Comparison of ENCODE assay signal across 8 cellular contexts in genomic region chr19:4108767-4109625, GRCh38. TPM values are rescaled to one million over a fixed set of nuclear protein-coding genes. Genes with fewer than 3 reads are reported as not detected.
DNase-seq lines count a peak whose midpoint lies in the region; ATAC-seq and TF ChIP-seq lines count a peak whose summit lies in the region.

No MANE protein-coding gene starts in this region.

- no peaks in the 10 kb centered on the region for H3K9me3 ChIP-seq in CD8-positive, alpha-beta memory T cell (ENCODE audit: low read length)
- H3K9me3 ChIP-seq in T-helper 17 cell (ENCODE audit: control insufficient read depth, low read length, poor library complexity, severe bottlenecking) (no peaks in the 10 kb centered on the region), smooth muscle cell (replicated peaks; ENCODE audit: low read depth) (no peaks in the 10 kb centered on the region)

- H2AFZ ChIP-seq in smooth muscle cell (ENCODE audit: low read depth) = no peak overlapping the region

- peak; percentile 61 for ATAC-seq in HG02678 (IDR thresholded peaks at IDR 0.05; ENCODE audit: unreplicated experiment)
- peak; percentile 49 for ATAC-seq in T-helper 17 cell
- ATAC-seq in stimulated activated naive CD8-positive, alpha-beta T cell treated with anti-CD3 and anti-CD28 coated beads, Interleukin-15, Interleukin-2, amounts not matched to agents 100 U/mL and 50 U/mL, for 24 hours = peak; percentile 58

- intact Hi-C loops in dendritic cell treated with granulocyte-macrophage colony-stimulating factor and Interleukin-4, amounts not matched to agents 40 ng/mL and 50 ng/mL, for 4 days (cut with micrococcal nuclease) = no loop called here

- peaks cover 28% of the 10 kb centered on the region for H4K20me1 ChIP-seq in smooth muscle cell (ENCODE audit: low read depth)

- H3K9me3 Mint-ChIP-seq in CD8-positive, alpha-beta memory T cell = peaks cover 0 to 3% (median 0%) of the 10 kb centered on the region in 5 donors
- no peaks in the 10 kb centered on the region for H3K9me3 Mint-ChIP-seq in dendritic cell treated with granulocyte-macrophage colony-stimulating factor and Interleukin-4, amounts not matched to agents 40 ng/mL and 50 ng/mL, for 4 days

- peak overlapping the region; percentile 91 to 99 (median 98) for H3K27ac Mint-ChIP-seq in CD8-positive, alpha-beta memory T cell
- peak overlapping the region; percentile 80 for H3K27ac Mint-ChIP-seq in T-helper 17 cell
- peak overlapping the region; percentile 38 for H3K27ac Mint-ChIP-seq in dendritic cell treated with granulocyte-macrophage colony-stimulating factor and Interleukin-4, amounts not matched to agents 40 ng/mL and 50 ng/mL, for 4 days

- peak overlapping the region; percentile 8 for H3K4me3 ChIP-seq in CD8-positive, alpha-beta memory T cell (ENCODE audit: low read length)
- no peak overlapping the region for H3K4me3 ChIP-seq in smooth muscle cell

- H3K79me2 ChIP-seq in smooth muscle cell (ENCODE audit: low read depth) = no peaks in the 10 kb centered on the region

- H3K4me2 ChIP-seq in smooth muscle cell = no peak overlapping the region

- H3K27ac ChIP-seq in CD8-positive, alpha-beta memory T cell (ENCODE audit: low read depth, low read length) = peak overlapping the region; percentile 62
- H3K27ac ChIP-seq in smooth muscle cell (ENCODE audit: low read depth) = no peak overlapping the region

- H3F3A ChIP-seq in smooth muscle cell (ENCODE audit: low read depth) = no peaks in the 10 kb centered on the region

- peaks cover 15% of the 10 kb centered on the region for H3K36me3 ChIP-seq in CD8-positive, alpha-beta memory T cell (ENCODE audit: insufficient read depth, low read length)
- no peaks in the 10 kb centered on the region for H3K36me3 ChIP-seq in smooth muscle cell (ENCODE audit: low read depth)

- H3K27me3 ChIP-seq in CD8-positive, alpha-beta memory T cell (ENCODE audit: insufficient read depth, low read length, poor library complexity, severe bottlenecking) = no peaks in the 10 kb centered on the region
- no peaks in the 10 kb centered on the region for H3K27me3 ChIP-seq in smooth muscle cell (ENCODE audit: low read depth)

- H3K4me3 Mint-ChIP-seq in CD8-positive, alpha-beta memory T cell = peak overlapping the region; percentile 40 to 91 (median 71)
- H3K4me3 Mint-ChIP-seq in T-helper 17 cell = peak overlapping the region; percentile 73
- H3K4me3 Mint-ChIP-seq in dendritic cell treated with granulocyte-macrophage colony-stimulating factor and Interleukin-4, amounts not matched to agents 40 ng/mL and 50 ng/mL, for 4 days = no peak overlapping the region

- peaks cover 0 to 49% (median 4%) of the 10 kb centered on the region in 3 donors for H3K36me3 Mint-ChIP-seq in CD8-positive, alpha-beta memory T cell
- H3K36me3 Mint-ChIP-seq in T-helper 17 cell (ENCODE audit: low read depth) = peaks cover 2% of the 10 kb centered on the region
- H3K36me3 Mint-ChIP-seq in dendritic cell treated with granulocyte-macrophage colony-stimulating factor and Interleukin-4, amounts not matched to agents 40 ng/mL and 50 ng/mL, for 4 days (ENCODE audit: low read depth) = peaks cover 100% of the 10 kb centered on the region

- peak; percentile 73 to 92 (median 87) for DNase-seq in CD8-positive, alpha-beta memory T cell
- DNase-seq in T-helper 17 cell (peak in 2 of 3 donors; percentile 47 to 52), smooth muscle cell (lab: John Stamatoyannopoulos, UW; ENCODE audit: unreplicated experiment) (no peak), cerebellar nuclear complex (lab: John Stamatoyannopoulos, UW) (no peak), HK-2 (ENCODE audit: unreplicated experiment) (no peak)
- peak; percentile 77 for DNase-seq in stimulated activated naive CD8-positive, alpha-beta T cell treated with anti-CD3 and anti-CD28 coated beads, Interleukin-15, Interleukin-2, amounts not matched to agents 100 U/mL and 50 U/mL, for 24 hours

- peaks cover 54 to 83% (median 64%) of the 10 kb centered on the region in 3 donors for H3K4me1 Mint-ChIP-seq in CD8-positive, alpha-beta memory T cell
- H3K4me1 Mint-ChIP-seq in T-helper 17 cell = peaks cover 41% of the 10 kb centered on the region
- peaks cover 28% of the 10 kb centered on the region for H3K4me1 Mint-ChIP-seq in dendritic cell treated with granulocyte-macrophage colony-stimulating factor and Interleukin-4, amounts not matched to agents 40 ng/mL and 50 ng/mL, for 4 days (ENCODE audit: low read depth)

- CTCF ChIA-PET in CD8-positive, alpha-beta memory T cell (lab: Charles Lee) = interaction anchor here (1.0 to 2.0 kb wide), 6 partner anchors 12 to 137 kb away, joined by 3 to 13 read pairs (median 4); partner anchors contain the start of gene EEF2

- H3K4me1 ChIP-seq in CD8-positive, alpha-beta memory T cell (ENCODE audit: insufficient read depth, low read length) = peaks cover 59% of the 10 kb centered on the region
- no peaks in the 10 kb centered on the region for H3K4me1 ChIP-seq in smooth muscle cell (ENCODE audit: low read depth)

- H3K9ac ChIP-seq in smooth muscle cell (ENCODE audit: low read depth) = no peak overlapping the region

- POLR2A ChIA-PET in CD8-positive, alpha-beta memory T cell (lab: Charles Lee) = interaction anchor here (0.5 to 1.7 kb wide), 9 partner anchors 17 to 123 kb away, joined by 3 to 8 read pairs (median 5); partner anchors contain the start of genes EEF2, PIAS4 and ZBTB7A

- TF ChIP-seq CTCF in smooth muscle cell (IDR thresholded peaks at IDR 0.05; ENCODE audit: borderline replicate concordance, insufficient read depth, poor library complexity, severe bottlenecking) = no peak

- peaks cover 0 to 4% of the 10 kb centered on the region in 2 donors for H3K27me3 Mint-ChIP-seq in CD8-positive, alpha-beta memory T cell
- no peaks in the 10 kb centered on the region for H3K27me3 Mint-ChIP-seq in T-helper 17 cell
- no peaks in the 10 kb centered on the region for H3K27me3 Mint-ChIP-seq in dendritic cell treated with granulocyte-macrophage colony-stimulating factor and Interleukin-4, amounts not matched to agents 40 ng/mL and 50 ng/mL, for 4 days

- 96% methylated on average over 35 of the region's 35 CpGs for WGBS in smooth muscle cell (ENCODE audit: low lambda C conversion rate)

RNA-seq across cellular contexts. Expression of gene MAP2K2, which starts 14.9 kb away (rescaled TPM):
- 100 to 1,000 TPM; 161 to 164 TPM for total RNA-seq in CD8-positive, alpha-beta memory T cell
- polyA plus RNA-seq in CD8-positive, alpha-beta memory T cell = 122 TPM
- total RNA-seq in T-helper 17 cell (10 to 100 TPM; 94.3 to 94.6 TPM), smooth muscle cell (79.1 and 90.1 TPM in 2 replicates)
- 186 and 193 TPM in 2 replicates for polyA plus RNA-seq in smooth muscle cell

RNA-seq across cellular contexts. Expression of gene ZBTB7A, which starts 42.3 kb away (rescaled TPM):
- 10 to 100 TPM; 44.1 to 46.8 TPM for total RNA-seq in CD8-positive, alpha-beta memory T cell
- polyA plus RNA-seq in CD8-positive, alpha-beta memory T cell = 86.1 TPM
- total RNA-seq in T-helper 17 cell (10 to 100 TPM; 47.3 to 51.1 TPM), smooth muscle cell (13.3 and 16.1 TPM in 2 replicates)
- 36.0 and 53.4 TPM in 2 replicates for polyA plus RNA-seq in smooth muscle cell

RNA-seq across cellular contexts. Expression of gene CREB3L3, which starts 44.4 kb away (rescaled TPM):
- not detected for total RNA-seq in CD8-positive, alpha-beta memory T cell
- 0.07 TPM for polyA plus RNA-seq in CD8-positive, alpha-beta memory T cell
- under 1 TPM in 1 of 2 donors, not detected in 1; 0.82 TPM for total RNA-seq in T-helper 17 cell
- not detected in 2 replicates for total RNA-seq in smooth muscle cell
- polyA plus RNA-seq in smooth muscle cell = not detected in 2 replicates

Comparison
In these comparisons a context has a peak if more than half of its experiments do, and no peak if none do; other contexts are left out.
1. DNase-seq: peak in CD8-positive, alpha-beta memory T cell (5 of 5), T-helper 17 cell (2 of 3) and stimulated activated naive CD8-positive, alpha-beta T cell treated with anti-CD3 and anti-CD28 coated beads, Interleukin-15, Interleukin-2, amounts not matched to agents 100 U/mL and 50 U/mL, for 24 hours (single experiment); none in smooth muscle cell (single experiment), cerebellar nuclear complex (0 of 2) and HK-2 (single experiment).
2. H3K27ac Mint-ChIP-seq: peak in every context shown above with its lines; median percentile 98 in CD8-positive, alpha-beta memory T cell; 80 in T-helper 17 cell; 38 in dendritic cell treated with granulocyte-macrophage colony-stimulating factor and Interleukin-4, amounts not matched to agents 40 ng/mL and 50 ng/mL, for 4 days.
3. Peak in every context shown above with its lines, with median percentiles within 50 percentile points of each other: ATAC-seq.